2 cellular contexts compared by ENCODE assay signal in the genomic region with DNA sequence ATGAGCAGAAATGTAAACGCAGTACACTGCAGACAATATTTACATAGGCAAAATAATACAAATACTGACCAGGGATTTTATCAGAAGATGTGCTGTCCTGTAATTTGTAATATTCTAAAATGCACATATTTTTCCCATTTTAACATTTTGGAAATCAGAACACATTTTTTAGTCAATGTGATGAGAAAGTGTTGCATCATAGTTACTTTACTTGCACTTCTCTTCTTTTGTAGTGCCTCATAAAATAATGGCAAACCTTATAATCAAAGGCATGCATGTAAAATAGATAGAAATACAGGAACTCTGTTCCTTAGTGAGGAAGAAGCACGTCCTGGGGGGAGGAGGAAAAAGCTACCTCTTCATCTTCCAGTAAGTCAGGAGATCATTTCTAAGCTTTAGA.
TF ChIP-seq lines count a peak whose summit lies in the region.

No MANE protein-coding gene starts in this region.

TF ChIP-seq in HepG2, 621 proteins besides CTCF, POLR2A, EP300 and RAD21:
- TF ChIP-seq CEBPB (IDR thresholded peaks at IDR 0.05; ENCODE audit: borderline replicate concordance, low read depth, low read length) = peak; percentile 69; the same call in 1 of the 2 replicates
- TF ChIP-seq ISL2 (CRISPR knock-in tag; IDR thresholded peaks at IDR 0.05) = no peak
- TF ChIP-seq, protein P1, sequence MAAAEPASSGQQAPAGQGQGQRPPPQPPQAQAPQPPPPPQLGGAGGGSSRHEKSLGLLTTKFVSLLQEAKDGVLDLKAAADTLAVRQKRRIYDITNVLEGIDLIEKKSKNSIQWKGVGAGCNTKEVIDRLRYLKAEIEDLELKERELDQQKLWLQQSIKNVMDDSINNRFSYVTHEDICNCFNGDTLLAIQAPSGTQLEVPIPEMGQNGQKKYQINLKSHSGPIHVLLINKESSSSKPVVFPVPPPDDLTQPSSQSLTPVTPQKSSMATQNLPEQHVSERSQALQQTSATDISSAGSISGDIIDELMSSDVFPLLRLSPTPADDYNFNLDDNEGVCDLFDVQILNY (CRISPR knock-in tag; conservative IDR thresholded peaks at IDR 0.05) = no peak
- no peak for TF ChIP-seq ZSCAN25 (CRISPR knock-in tag; IDR thresholded peaks at IDR 0.05)
- no peak for TF ChIP-seq ESRRA (CRISPR knock-in tag; IDR thresholded peaks at IDR 0.05; ENCODE audit: low read depth)
- no peak for TF ChIP-seq HHEX (CRISPR knock-in tag; IDR thresholded peaks at IDR 0.05)
- no peak for TF ChIP-seq ZNF674 (CRISPR knock-in tag; IDR thresholded peaks at IDR 0.05; ENCODE audit: low read depth)
- TF ChIP-seq ATF7 (IDR thresholded peaks at IDR 0.05) = peak; percentile 36; the same call in 1 of the 2 replicates
- no peak for TF ChIP-seq ATF7 (CRISPR knock-in tag; IDR thresholded peaks at IDR 0.05)

TF ChIP-seq in GM23338, 12 proteins besides CTCF, POLR2A, EP300 and RAD21:
- no peak for TF ChIP-seq POLR2AphosphoS5 (IDR thresholded peaks at IDR 0.05; ENCODE audit: low read depth)
- no peak for TF ChIP-seq CREB1 (CRISPR knock-in tag; IDR thresholded peaks at IDR 0.05; ENCODE audit: low read depth)
- TF ChIP-seq, protein P2, sequence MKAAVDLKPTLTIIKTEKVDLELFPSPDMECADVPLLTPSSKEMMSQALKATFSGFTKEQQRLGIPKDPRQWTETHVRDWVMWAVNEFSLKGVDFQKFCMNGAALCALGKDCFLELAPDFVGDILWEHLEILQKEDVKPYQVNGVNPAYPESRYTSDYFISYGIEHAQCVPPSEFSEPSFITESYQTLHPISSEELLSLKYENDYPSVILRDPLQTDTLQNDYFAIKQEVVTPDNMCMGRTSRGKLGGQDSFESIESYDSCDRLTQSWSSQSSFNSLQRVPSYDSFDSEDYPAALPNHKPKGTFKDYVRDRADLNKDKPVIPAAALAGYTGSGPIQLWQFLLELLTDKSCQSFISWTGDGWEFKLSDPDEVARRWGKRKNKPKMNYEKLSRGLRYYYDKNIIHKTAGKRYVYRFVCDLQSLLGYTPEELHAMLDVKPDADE (IDR thresholded peaks at IDR 0.05) = no peak
- TF ChIP-seq, protein P3, sequence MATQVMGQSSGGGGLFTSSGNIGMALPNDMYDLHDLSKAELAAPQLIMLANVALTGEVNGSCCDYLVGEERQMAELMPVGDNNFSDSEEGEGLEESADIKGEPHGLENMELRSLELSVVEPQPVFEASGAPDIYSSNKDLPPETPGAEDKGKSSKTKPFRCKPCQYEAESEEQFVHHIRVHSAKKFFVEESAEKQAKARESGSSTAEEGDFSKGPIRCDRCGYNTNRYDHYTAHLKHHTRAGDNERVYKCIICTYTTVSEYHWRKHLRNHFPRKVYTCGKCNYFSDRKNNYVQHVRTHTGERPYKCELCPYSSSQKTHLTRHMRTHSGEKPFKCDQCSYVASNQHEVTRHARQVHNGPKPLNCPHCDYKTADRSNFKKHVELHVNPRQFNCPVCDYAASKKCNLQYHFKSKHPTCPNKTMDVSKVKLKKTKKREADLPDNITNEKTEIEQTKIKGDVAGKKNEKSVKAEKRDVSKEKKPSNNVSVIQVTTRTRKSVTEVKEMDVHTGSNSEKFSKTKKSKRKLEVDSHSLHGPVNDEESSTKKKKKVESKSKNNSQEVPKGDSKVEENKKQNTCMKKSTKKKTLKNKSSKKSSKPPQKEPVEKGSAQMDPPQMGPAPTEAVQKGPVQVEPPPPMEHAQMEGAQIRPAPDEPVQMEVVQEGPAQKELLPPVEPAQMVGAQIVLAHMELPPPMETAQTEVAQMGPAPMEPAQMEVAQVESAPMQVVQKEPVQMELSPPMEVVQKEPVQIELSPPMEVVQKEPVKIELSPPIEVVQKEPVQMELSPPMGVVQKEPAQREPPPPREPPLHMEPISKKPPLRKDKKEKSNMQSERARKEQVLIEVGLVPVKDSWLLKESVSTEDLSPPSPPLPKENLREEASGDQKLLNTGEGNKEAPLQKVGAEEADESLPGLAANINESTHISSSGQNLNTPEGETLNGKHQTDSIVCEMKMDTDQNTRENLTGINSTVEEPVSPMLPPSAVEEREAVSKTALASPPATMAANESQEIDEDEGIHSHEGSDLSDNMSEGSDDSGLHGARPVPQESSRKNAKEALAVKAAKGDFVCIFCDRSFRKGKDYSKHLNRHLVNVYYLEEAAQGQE (IDR thresholded peaks at IDR 0.05; ENCODE audit: unreplicated experiment) = no peak
- TF ChIP-seq, protein P4, sequence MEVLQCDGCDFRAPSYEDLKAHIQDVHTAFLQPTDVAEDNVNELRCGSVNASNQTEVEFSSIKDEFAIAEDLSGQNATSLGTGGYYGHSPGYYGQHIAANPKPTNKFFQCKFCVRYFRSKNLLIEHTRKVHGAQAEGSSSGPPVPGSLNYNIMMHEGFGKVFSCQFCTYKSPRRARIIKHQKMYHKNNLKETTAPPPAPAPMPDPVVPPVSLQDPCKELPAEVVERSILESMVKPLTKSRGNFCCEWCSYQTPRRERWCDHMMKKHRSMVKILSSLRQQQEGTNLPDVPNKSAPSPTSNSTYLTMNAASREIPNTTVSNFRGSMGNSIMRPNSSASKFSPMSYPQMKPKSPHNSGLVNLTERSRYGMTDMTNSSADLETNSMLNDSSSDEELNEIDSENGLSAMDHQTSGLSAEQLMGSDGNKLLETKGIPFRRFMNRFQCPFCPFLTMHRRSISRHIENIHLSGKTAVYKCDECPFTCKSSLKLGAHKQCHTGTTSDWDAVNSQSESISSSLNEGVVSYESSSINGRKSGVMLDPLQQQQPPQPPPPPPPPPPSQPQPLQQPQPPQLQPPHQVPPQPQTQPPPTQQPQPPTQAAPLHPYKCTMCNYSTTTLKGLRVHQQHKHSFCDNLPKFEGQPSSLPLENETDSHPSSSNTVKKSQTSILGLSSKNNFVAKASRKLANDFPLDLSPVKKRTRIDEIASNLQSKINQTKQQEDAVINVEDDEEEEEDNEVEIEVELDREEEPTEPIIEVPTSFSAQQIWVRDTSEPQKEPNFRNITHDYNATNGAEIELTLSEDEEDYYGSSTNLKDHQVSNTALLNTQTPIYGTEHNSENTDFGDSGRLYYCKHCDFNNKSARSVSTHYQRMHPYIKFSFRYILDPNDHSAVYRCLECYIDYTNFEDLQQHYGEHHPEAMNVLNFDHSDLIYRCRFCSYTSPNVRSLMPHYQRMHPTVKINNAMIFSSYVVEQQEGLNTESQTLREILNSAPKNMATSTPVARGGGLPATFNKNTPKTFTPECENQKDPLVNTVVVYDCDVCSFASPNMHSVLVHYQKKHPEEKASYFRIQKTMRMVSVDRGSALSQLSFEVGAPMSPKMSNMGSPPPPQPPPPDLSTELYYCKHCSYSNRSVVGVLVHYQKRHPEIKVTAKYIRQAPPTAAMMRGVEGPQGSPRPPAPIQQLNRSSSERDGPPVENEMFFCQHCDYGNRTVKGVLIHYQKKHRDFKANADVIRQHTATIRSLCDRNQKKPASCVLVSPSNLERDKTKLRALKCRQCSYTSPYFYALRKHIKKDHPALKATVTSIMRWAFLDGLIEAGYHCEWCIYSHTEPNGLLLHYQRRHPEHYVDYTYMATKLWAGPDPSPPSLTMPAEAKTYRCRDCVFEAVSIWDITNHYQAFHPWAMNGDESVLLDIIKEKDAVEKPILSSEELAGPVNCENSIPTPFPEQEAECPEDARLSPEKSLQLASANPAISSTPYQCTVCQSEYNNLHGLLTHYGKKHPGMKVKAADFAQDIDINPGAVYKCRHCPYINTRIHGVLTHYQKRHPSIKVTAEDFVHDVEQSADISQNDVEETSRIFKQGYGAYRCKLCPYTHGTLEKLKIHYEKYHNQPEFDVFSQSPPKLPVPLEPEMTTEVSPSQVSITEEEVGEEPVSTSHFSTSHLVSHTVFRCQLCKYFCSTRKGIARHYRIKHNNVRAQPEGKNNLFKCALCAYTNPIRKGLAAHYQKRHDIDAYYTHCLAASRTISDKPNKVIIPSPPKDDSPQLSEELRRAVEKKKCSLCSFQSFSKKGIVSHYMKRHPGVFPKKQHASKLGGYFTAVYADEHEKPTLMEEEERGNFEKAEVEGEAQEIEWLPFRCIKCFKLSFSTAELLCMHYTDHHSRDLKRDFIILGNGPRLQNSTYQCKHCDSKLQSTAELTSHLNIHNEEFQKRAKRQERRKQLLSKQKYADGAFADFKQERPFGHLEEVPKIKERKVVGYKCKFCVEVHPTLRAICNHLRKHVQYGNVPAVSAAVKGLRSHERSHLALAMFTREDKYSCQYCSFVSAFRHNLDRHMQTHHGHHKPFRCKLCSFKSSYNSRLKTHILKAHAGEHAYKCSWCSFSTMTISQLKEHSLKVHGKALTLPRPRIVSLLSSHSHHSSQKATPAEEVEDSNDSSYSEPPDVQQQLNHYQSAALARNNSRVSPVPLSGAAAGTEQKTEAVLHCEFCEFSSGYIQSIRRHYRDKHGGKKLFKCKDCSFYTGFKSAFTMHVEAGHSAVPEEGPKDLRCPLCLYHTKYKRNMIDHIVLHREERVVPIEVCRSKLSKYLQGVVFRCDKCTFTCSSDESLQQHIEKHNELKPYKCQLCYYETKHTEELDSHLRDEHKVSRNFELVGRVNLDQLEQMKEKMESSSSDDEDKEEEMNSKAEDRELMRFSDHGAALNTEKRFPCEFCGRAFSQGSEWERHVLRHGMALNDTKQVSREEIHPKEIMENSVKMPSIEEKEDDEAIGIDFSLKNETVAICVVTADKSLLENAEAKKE (CRISPR knock-in tag; IDR thresholded peaks at IDR 0.05) = no peak
- TF ChIP-seq EZH2 (IDR thresholded peaks at IDR 0.05; ENCODE audit: low read depth, unreplicated experiment) = no peak
- TF ChIP-seq NANOG (IDR thresholded peaks at IDR 0.05; ENCODE audit: borderline replicate concordance) = no peak
- TF ChIP-seq JUNB (IDR thresholded peaks at IDR 0.05; ENCODE audit: unreplicated experiment) = no peak
- no peak for TF ChIP-seq STAT1 (IDR thresholded peaks at IDR 0.05; ENCODE audit: unreplicated experiment)
